In the genomic region with DNA sequence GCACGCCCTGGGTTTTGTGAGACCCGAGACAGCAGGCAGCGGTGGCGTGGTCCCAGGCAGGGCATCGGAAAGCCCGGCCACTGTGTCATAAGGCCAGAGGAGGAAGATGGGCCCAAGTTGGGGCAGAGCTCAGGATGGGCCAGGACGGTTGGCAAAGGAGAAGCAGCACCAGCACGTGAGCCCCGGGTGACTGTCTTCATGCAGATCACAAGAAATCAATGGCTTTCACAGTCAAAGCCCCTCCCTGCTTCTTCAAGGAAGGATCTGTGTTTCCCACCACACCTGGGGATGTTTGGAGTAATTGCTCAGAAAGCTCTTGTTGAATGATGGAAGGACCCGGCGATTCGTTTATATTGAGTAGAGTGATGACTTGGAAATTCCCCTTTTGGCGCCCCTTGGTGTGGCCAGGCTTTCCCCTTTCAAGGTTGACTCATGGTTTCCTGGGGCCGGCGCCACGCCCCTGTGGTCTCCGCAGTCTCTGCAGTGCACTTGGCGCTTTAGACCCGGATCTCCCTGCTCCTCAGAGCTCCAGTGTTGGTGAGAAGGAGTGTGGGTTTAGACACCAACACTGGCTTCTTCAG, we compare ENCODE assay signal across 1 cellular context.
TF ChIP-seq lines count a peak whose summit lies in the region.

No MANE protein-coding gene starts in this region.

TF ChIP-seq in HepG2, 621 proteins besides CTCF, POLR2A, EP300 and RAD21 (continued from another document):
- TF ChIP-seq, protein P1, sequence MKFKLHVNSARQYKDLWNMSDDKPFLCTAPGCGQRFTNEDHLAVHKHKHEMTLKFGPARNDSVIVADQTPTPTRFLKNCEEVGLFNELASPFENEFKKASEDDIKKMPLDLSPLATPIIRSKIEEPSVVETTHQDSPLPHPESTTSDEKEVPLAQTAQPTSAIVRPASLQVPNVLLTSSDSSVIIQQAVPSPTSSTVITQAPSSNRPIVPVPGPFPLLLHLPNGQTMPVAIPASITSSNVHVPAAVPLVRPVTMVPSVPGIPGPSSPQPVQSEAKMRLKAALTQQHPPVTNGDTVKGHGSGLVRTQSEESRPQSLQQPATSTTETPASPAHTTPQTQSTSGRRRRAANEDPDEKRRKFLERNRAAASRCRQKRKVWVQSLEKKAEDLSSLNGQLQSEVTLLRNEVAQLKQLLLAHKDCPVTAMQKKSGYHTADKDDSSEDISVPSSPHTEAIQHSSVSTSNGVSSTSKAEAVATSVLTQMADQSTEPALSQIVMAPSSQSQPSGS (CRISPR knock-in tag; IDR thresholded peaks at IDR 0.05), result no peak
- TF ChIP-seq EHMT2 (IDR thresholded peaks at IDR 0.05; ENCODE audit: borderline replicate concordance, low read depth, low read length) (no peak), RFX3 (CRISPR knock-in tag; IDR thresholded peaks at IDR 0.05) (no peak), ZKSCAN8 (CRISPR knock-in tag; IDR thresholded peaks at IDR 0.05; ENCODE audit: borderline replicate concordance) (no peak), ZBTB38 (CRISPR knock-in tag; IDR thresholded peaks at IDR 0.05) (no peak), SCMH1 (CRISPR knock-in tag; IDR thresholded peaks at IDR 0.05; ENCODE audit: borderline replicate concordance) (no peak), ELF4 (CRISPR knock-in tag; IDR thresholded peaks at IDR 0.05; ENCODE audit: borderline replicate concordance) (no peak), EED (CRISPR knock-in tag; IDR thresholded peaks at IDR 0.05) (no peak), ZNF746 (CRISPR knock-in tag; IDR thresholded peaks at IDR 0.05) (no peak), TOPORS (CRISPR knock-in tag; IDR thresholded peaks at IDR 0.05) (no peak)
- TF ChIP-seq, protein P2, sequence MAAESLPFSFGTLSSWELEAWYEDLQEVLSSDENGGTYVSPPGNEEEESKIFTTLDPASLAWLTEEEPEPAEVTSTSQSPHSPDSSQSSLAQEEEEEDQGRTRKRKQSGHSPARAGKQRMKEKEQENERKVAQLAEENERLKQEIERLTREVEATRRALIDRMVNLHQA (CRISPR knock-in tag; IDR thresholded peaks at IDR 0.05), result no peak
- TF ChIP-seq, protein P3, sequence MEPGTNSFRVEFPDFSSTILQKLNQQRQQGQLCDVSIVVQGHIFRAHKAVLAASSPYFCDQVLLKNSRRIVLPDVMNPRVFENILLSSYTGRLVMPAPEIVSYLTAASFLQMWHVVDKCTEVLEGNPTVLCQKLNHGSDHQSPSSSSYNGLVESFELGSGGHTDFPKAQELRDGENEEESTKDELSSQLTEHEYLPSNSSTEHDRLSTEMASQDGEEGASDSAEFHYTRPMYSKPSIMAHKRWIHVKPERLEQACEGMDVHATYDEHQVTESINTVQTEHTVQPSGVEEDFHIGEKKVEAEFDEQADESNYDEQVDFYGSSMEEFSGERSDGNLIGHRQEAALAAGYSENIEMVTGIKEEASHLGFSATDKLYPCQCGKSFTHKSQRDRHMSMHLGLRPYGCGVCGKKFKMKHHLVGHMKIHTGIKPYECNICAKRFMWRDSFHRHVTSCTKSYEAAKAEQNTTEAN (CRISPR knock-in tag; conservative IDR thresholded peaks at IDR 0.05), result no peak
- TF ChIP-seq, protein P4, sequence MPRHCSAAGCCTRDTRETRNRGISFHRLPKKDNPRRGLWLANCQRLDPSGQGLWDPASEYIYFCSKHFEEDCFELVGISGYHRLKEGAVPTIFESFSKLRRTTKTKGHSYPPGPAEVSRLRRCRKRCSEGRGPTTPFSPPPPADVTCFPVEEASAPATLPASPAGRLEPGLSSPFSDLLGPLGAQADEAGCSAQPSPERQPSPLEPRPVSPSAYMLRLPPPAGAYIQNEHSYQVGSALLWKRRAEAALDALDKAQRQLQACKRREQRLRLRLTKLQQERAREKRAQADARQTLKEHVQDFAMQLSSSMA (CRISPR knock-in tag; IDR thresholded peaks at IDR 0.05), result no peak
TF ChIP-seq in HepG2: peak in this region for 0.
